1 cellular context compared by ENCODE assay signal in genomic region chr12:45727301-45727993, GRCh38.
TF ChIP-seq lines count a peak whose summit lies in the region.

No MANE protein-coding gene starts in this region.

TF ChIP-seq in A549, 52 proteins besides CTCF, POLR2A, EP300 and RAD21 (continued from another document):
- TF ChIP-seq REST (IDR thresholded peaks at IDR 0.05) (no peak), NPAS2 (CRISPR knock-in tag; IDR thresholded peaks at IDR 0.05; ENCODE audit: borderline replicate concordance) (no peak), MAX (IDR thresholded peaks at IDR 0.05) (peak; percentile 87), ESRRA (IDR thresholded peaks at IDR 0.05; ENCODE audit: borderline replicate concordance, low read length) (0 out of 2 replicates have a peak, but pooled peaks have one; percentile 10), EHF (CRISPR knock-in tag; IDR thresholded peaks at IDR 0.05) (no peak), HEYL (CRISPR knock-in tag; IDR thresholded peaks at IDR 0.05) (no peak), HOXB5 (CRISPR knock-in tag; IDR thresholded peaks at IDR 0.05) (no peak), SREBF2 (IDR thresholded peaks at IDR 0.05) (no peak), HES2 (IDR thresholded peaks at IDR 0.05) (no peak), KDM1A (IDR thresholded peaks at IDR 0.05; ENCODE audit: low read depth) (peak; percentile 19; the same call in 1 of the 2 replicates), USF2 (IDR thresholded peaks at IDR 0.05) (0 out of 2 replicates have a peak, but pooled peaks have one; percentile 10), HOXA7 (CRISPR knock-in tag; IDR thresholded peaks at IDR 0.05) (no peak), BCL3 (IDR thresholded peaks at IDR 0.05) (peak; percentile 73; the same call in 1 of the 3 replicates), FOSB (CRISPR knock-in tag; IDR thresholded peaks at IDR 0.05) (no peak), MAFK (IDR thresholded peaks at IDR 0.05; ENCODE audit: partially characterized antibody) (no peak), CHD2 (IDR thresholded peaks at IDR 0.05; ENCODE audit: low read length, partially characterized antibody) (no peak), BHLHE40 (IDR thresholded peaks at IDR 0.05; ENCODE audit: low read depth, low read length) (no peak), RNF2 (IDR thresholded peaks at IDR 0.05; ENCODE audit: borderline replicate concordance, low read depth) (no peak), JUNB (IDR thresholded peaks at IDR 0.05) (no peak), HDAC2 (IDR thresholded peaks at IDR 0.05) (no peak), ZFP36 (IDR thresholded peaks at IDR 0.05; ENCODE audit: borderline replicate concordance, partially characterized antibody) (no peak), NR3C1 (IDR thresholded peaks at IDR 0.05) (no peak), TFCP2L1 (CRISPR knock-in tag; IDR thresholded peaks at IDR 0.05) (no peak), RCOR1 (IDR thresholded peaks at IDR 0.05; ENCODE audit: low read depth, low read length) (no peak), CBX8 (IDR thresholded peaks at IDR 0.05) (no peak), CHD4 (IDR thresholded peaks at IDR 0.05; ENCODE audit: borderline replicate concordance) (no peak), CBX2 (IDR thresholded peaks at IDR 0.05; ENCODE audit: borderline replicate concordance, low read depth) (no peak), JUN (IDR thresholded peaks at IDR 0.05) (peak in 1 of 2 experiments; percentile 93; a peak in 3 of 5 replicates)
- TF ChIP-seq, protein P1, sequence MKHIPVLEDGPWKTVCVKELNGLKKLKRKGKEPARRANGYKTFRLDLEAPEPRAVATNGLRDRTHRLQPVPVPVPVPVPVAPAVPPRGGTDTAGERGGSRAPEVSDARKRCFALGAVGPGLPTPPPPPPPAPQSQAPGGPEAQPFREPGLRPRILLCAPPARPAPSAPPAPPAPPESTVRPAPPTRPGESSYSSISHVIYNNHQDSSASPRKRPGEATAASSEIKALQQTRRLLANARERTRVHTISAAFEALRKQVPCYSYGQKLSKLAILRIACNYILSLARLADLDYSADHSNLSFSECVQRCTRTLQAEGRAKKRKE (CRISPR knock-in tag; IDR thresholded peaks at IDR 0.05; ENCODE audit: low read depth), result no peak
- TF ChIP-seq, protein P2, sequence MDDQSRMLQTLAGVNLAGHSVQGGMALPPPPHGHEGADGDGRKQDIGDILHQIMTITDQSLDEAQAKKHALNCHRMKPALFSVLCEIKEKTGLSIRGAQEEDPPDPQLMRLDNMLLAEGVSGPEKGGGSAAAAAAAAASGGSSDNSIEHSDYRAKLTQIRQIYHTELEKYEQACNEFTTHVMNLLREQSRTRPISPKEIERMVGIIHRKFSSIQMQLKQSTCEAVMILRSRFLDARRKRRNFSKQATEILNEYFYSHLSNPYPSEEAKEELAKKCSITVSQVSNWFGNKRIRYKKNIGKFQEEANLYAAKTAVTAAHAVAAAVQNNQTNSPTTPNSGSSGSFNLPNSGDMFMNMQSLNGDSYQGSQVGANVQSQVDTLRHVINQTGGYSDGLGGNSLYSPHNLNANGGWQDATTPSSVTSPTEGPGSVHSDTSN (IDR thresholded peaks at IDR 0.05), result peak; percentile 86
